In genomic region chr17:74610108-74610507, GRCh38 we compare ENCODE assay signal across 28 cellular contexts. TPM values are rescaled to one million over a fixed set of nuclear protein-coding genes. Genes with fewer than 3 reads are reported as not detected.
A peak's percentile ranks its signal among the peaks of the same experiment; 100 is the strongest.
DNase-seq lines count a peak whose midpoint lies in the region; ATAC-seq, FAIRE-seq and TF ChIP-seq lines count a peak whose summit lies in the region.
"Had no signal": no experiment of that assay in that cellular context is flagged by ENCODE, and none has a peak within 500 bp of the region (broad histone marks: within the 10 kb centered on the region; RNA-seq: fewer than 3 reads in every experiment).

No MANE protein-coding gene starts in this region.

- H3K9me3 ChIP-seq in HepG2 (ENCODE audit: low read length) (no peaks in the 10 kb centered on the region), right lobe of liver (no peaks in the 10 kb centered on the region), OCI-LY7 (ENCODE audit: low read length) (no peaks in the 10 kb centered on the region), hepatocyte (ENCODE audit: low read depth) (no peaks in the 10 kb centered on the region), colonic mucosa (no peaks in the 10 kb centered on the region)
- H3K9me3 ChIP-seq: left ventricle myocardium inferior, sigmoid colon, upper lobe of left lung had no signal

- H3K9ac ChIP-seq in HepG2 (ENCODE audit: insufficient read depth, low read depth, low read length), result no peak overlapping the region
- H3K9ac ChIP-seq in colonic mucosa (ENCODE audit: low read depth in 2 of 2, low read length in 2 of 2), result no peak overlapping the region
- H3K9ac ChIP-seq: parathyroid adenoma had no signal

- BruUV-seq in HepG2 (replicated peaks; lab: Mats Ljungman, UMichigan) (no TSS peak), OCI-LY7 (replicated peaks; lab: Mats Ljungman, UMichigan) (no TSS peak)

- TF ChIP-seq EP300 in HepG2 (IDR thresholded peaks at IDR 0.05; ENCODE audit: low read depth in 2 of 2, low read length in 2 of 2), result no peak
- TF ChIP-seq EP300 in HepG2 (CRISPR knock-in tag; IDR thresholded peaks at IDR 0.05; ENCODE audit: borderline replicate concordance), result no peak

- intact Hi-C loops in HepG2 (cut with micrococcal nuclease; ENCODE audit: unreplicated experiment), result no loop called here
- intact Hi-C loops in right lobe of liver (cut with DNase I), result no loop called here
- intact Hi-C loops in OCI-LY7 (cut with micrococcal nuclease; ENCODE audit: unreplicated experiment), result no loop called here
- intact Hi-C loops in colonic mucosa (cut with DNase I), result no loop called here

- no peaks in the 10 kb centered on the region; the same call in 1 of the 2 replicates for H4K20me1 ChIP-seq in HepG2 (ENCODE audit: insufficient read depth, low read length)
- H4K20me1 ChIP-seq in OCI-LY7 (ENCODE audit: insufficient read depth, low read length), result no peaks in the 10 kb centered on the region
- H4K20me1 ChIP-seq in hepatocyte (ENCODE audit: insufficient read depth, poor library complexity, severe bottlenecking), result no peaks in the 10 kb centered on the region

- no peak for TF ChIP-seq RAD21 in HepG2 (CRISPR knock-in tag; IDR thresholded peaks at IDR 0.05)

- in situ Hi-C loops in HepG2 (cut with HindIII; ENCODE audit: extremely low pct_ligation_motif_present, low pct_unique_long_range_greater_than_20kb), result no loop called here

- H3K36me3 ChIP-seq in HepG2 (replicated peaks in 1 of 2; ENCODE audit: control insufficient read depth in 1 of 2, insufficient read depth in 2 of 2, low read length in 2 of 2) (no peaks in the 10 kb centered on the region), right lobe of liver (no peaks in the 10 kb centered on the region), OCI-LY7 (ENCODE audit: insufficient read depth, low read length) (no peaks in the 10 kb centered on the region), hepatocyte (replicated peaks; ENCODE audit: insufficient read depth, low read depth) (no peaks in the 10 kb centered on the region), colonic mucosa (no peaks in the 10 kb centered on the region)
- H3K36me3 ChIP-seq: left ventricle myocardium inferior, sigmoid colon, upper lobe of left lung had no signal

- H3K4me3 ChIP-seq in HepG2 (replicated peaks in 1 of 3; ENCODE audit: insufficient read depth in 1 of 3, low read depth in 2 of 3, low read length in 3 of 3), result no peak overlapping the region
- no peak overlapping the region for H3K4me3 ChIP-seq in right lobe of liver
- no peak overlapping the region for H3K4me3 ChIP-seq in OCI-LY7 (ENCODE audit: low read depth, low read length, poor library complexity, severe bottlenecking)
- H3K4me3 ChIP-seq in hepatocyte, result no peak overlapping the region
- no peak overlapping the region for H3K4me3 ChIP-seq in colonic mucosa
- H3K4me3 ChIP-seq: left ventricle myocardium inferior, sigmoid colon, upper lobe of left lung had no signal

- DNase-seq in HepG2 (ENCODE audit: low spot score) (no peak), right lobe of liver (no peak), OCI-LY7 (ENCODE audit: low spot score) (peak; percentile 24), hepatocyte (ENCODE audit: low spot score) (peak; percentile 27), AG08395 (ENCODE audit: low spot score) (no peak), retina (no peak), colonic mucosa (no peak)
- DNase-seq in stimulated activated CD4-positive, alpha-beta T cell treated with anti-CD3 and anti-CD28 coated beads, Interleukin-4, amount 100 ng/mL, for 4 hours, result no peak
- DNase-seq: activated CD4-positive, alpha-beta T cell treated with anti-CD3 and anti-CD28 coated beads for 1 hour; activated naive CD4-positive, alpha-beta T cell treated with anti-CD3 and anti-CD28 coated beads, Interleukin-2, amount 50 U/mL, for 16 hours; activated T-cell treated with anti-CD3 and anti-CD28 coated beads, Interleukin-2, amount 50 U/mL, for 48 hours; anterior cingulate cortex; caudate nucleus; HCEC 1CT; head of caudate nucleus; left ventricle myocardium inferior; NCI-H1417 treated with DMSO at 0.1 percent for 48 hours; sigmoid colon; stimulated activated CD4-positive, alpha-beta T cell treated with anti-CD3 and anti-CD28 coated beads, Interleukin-15, amount 100 ng/mL, for 24 hours; upper lobe of left lung had no signal

- H3K4me1 ChIP-seq in HepG2 (ENCODE audit: insufficient read depth, low read length) (no peaks in the 10 kb centered on the region), right lobe of liver (no peaks in the 10 kb centered on the region), OCI-LY7 (ENCODE audit: insufficient read depth, low read length, poor library complexity, severe bottlenecking) (no peaks in the 10 kb centered on the region), hepatocyte (ENCODE audit: insufficient read depth) (peaks cover 2% of the 10 kb centered on the region), colonic mucosa (no peaks in the 10 kb centered on the region)
- H3K4me1 ChIP-seq: left ventricle myocardium inferior, parathyroid adenoma, upper lobe of left lung had no signal

- POLR2A ChIA-PET in HepG2 (lab: Yijun Ruan, JAX), result no interaction called here
- POLR2A ChIA-PET in OCI-LY7 (lab: Charles Lee), result no interaction called here

- no peaks in the 10 kb centered on the region for H3K9me2 ChIP-seq in OCI-LY7 (ENCODE audit: insufficient read depth, low read length)
- no peaks in the 10 kb centered on the region for H3K9me2 ChIP-seq in hepatocyte (replicated peaks; ENCODE audit: insufficient read depth)

- H3K79me2 ChIP-seq in HepG2 (ENCODE audit: insufficient read depth, low read length), result no peaks in the 10 kb centered on the region
- H3K79me2 ChIP-seq in OCI-LY7 (ENCODE audit: insufficient read depth, low read depth, low read length), result no peaks in the 10 kb centered on the region
- H3K79me2 ChIP-seq in hepatocyte, result no peaks in the 10 kb centered on the region
- H3K79me2 ChIP-seq: parathyroid adenoma had no signal

- H3K27ac ChIP-seq in HepG2 (ENCODE audit: extremely low read length, insufficient read depth, low read length) (no peak overlapping the region), right lobe of liver (no peak overlapping the region), OCI-LY7 (ENCODE audit: low read depth, low read length, poor library complexity, severe bottlenecking) (no peak overlapping the region), hepatocyte (no peak overlapping the region), colonic mucosa (no peak overlapping the region)
- H3K27ac ChIP-seq: C4-2B, left ventricle myocardium inferior, parathyroid adenoma, sigmoid colon, upper lobe of left lung had no signal

- H3K4me2 ChIP-seq in HepG2 (ENCODE audit: low read depth, low read length) (no peak overlapping the region), OCI-LY7 (ENCODE audit: low read length) (no peak overlapping the region), hepatocyte (no peak overlapping the region)

- WGBS in HepG2 (ENCODE audit: low lambda C conversion rate), result 1% methylated on average over 2 of the region's 2 CpGs
- WGBS in right lobe of liver (ENCODE audit: insufficient coverage, low coverage, low lambda C conversion rate, missing lambda C conversion rate), result 30% methylated on average over 2 of the region's 2 CpGs
- 38% methylated on average over 2 of the region's 2 CpGs for WGBS in hepatocyte (ENCODE audit: low lambda C conversion rate, missing lambda C conversion rate)

- TF ChIP-seq POLR2A in HepG2 (IDR thresholded peaks at IDR 0.05; ENCODE audit: insufficient read depth in 1 of 2, low read depth in 2 of 2, low read length in 2 of 2) (no peak), right lobe of liver (IDR thresholded peaks at IDR 0.05) (no peak)

- TF ChIP-seq CTCF in HepG2 (CRISPR knock-in tag; IDR thresholded peaks at IDR 0.05) (no peak), right lobe of liver (IDR thresholded peaks at IDR 0.05) (no peak), OCI-LY7 (conservative IDR thresholded peaks at IDR 0.05; ENCODE audit: low read length) (no peak), hepatocyte (IDR thresholded peaks at IDR 0.05; ENCODE audit: poor library complexity) (no peak), colonic mucosa (IDR thresholded peaks at IDR 0.05) (no peak)

- CTCF ChIA-PET in HepG2 (lab: Yijun Ruan, JAX; ENCODE audit: low intra/inter-chr PET ratio, low total read pairs), result no interaction called here
- CTCF ChIA-PET in OCI-LY7 (lab: Charles Lee; ENCODE audit: unreplicated experiment), result no interaction called here

- H3K27me3 ChIP-seq in HepG2 (ENCODE audit: control insufficient read depth in 1 of 2, insufficient read depth in 2 of 2, low read length in 2 of 2), result peaks cover 6 to 35% of the 10 kb centered on the region in 2 experiments; a peak in 3 of 5 replicates
- H3K27me3 ChIP-seq in right lobe of liver, result no peaks in the 10 kb centered on the region
- H3K27me3 ChIP-seq in hepatocyte, result peaks cover 7% of the 10 kb centered on the region
- H3K27me3 ChIP-seq in colonic mucosa, result no peaks in the 10 kb centered on the region
- H3K27me3 ChIP-seq: upper lobe of left lung had no signal

- FAIRE-seq in HepG2 (lab: Jason Lieb, UNC), result no peak
- FAIRE-seq: endothelial cell of umbilical vein, GM18507, TTC549 had no signal

- H2AFZ ChIP-seq in HepG2 (ENCODE audit: low read length), result no peak overlapping the region
- H2AFZ ChIP-seq in OCI-LY7 (ENCODE audit: low read length), result no peak overlapping the region
- H2AFZ ChIP-seq in hepatocyte, result no peak overlapping the region
- H2AFZ ChIP-seq: parathyroid adenoma had no signal

- ATAC-seq in HepG2 (no peak), right lobe of liver (no peak)
- ATAC-seq: natural killer cell treated with Interleukin-12 subunit alpha and Interleukin-12 subunit beta and Interleukin-15 and Interleukin-18, amount 100 ng/mL, for 72 hours had no signal

RNA-seq across cellular contexts. Expression of gene CD300E, which starts 13.4 kb away (rescaled TPM):
- total RNA-seq in HepG2 (2016; rRNA removed; fragmentation: Illumina TruSeq; extraction: Trizol) (not detected in 2 replicates), right lobe of liver (under 1 TPM; 0.07 to 0.91 (median 0.34) TPM), OCI-LY7 (2022) (not detected in 2 replicates), hepatocyte (0.03 TPM in 1 of 2 replicates, not detected in the other), colonic mucosa (1 to 10 TPM in 1 of 2 donors, not detected in 1; 1.2 TPM)
- not detected in 2 replicates for total RNA-seq in HepG2 (2016; cell fraction: cytosol; rRNA removed; fragmentation: Illumina TruSeq; extraction: Trizol; ENCODE audit: low read depth)
- total RNA-seq in HepG2 (2016; cell fraction: insoluble cytoplasmic fraction; rRNA removed; fragmentation: Illumina TruSeq; extraction: Trizol), result not detected in 2 replicates
- not detected in 2 replicates for total RNA-seq in HepG2 (2016; cell fraction: membrane; rRNA removed; fragmentation: Illumina TruSeq; extraction: Trizol)
- not detected in 2 replicates for total RNA-seq in HepG2 (2016; cell fraction: nucleus; rRNA removed; fragmentation: Illumina TruSeq; extraction: Trizol)
- polyA plus RNA-seq in HepG2 (2011; rRNA removed) (not detected in 2 replicates), hepatocyte (0.37 TPM in 1 of 2 replicates, not detected in the other)
- polyA plus RNA-seq in HepG2 (2011; cell fraction: cytosol; rRNA removed), result not detected in 2 replicates
- not detected in 2 replicates for polyA plus RNA-seq in HepG2 (2011; cell fraction: nucleus; rRNA removed)
- polyA plus RNA-seq in HepG2 (2012), result not detected in 2 replicates
- polyA plus RNA-seq in HepG2 (2016; cell fraction: cytosol; fragmentation: Illumina TruSeq; extraction: Trizol; ENCODE audit: low read depth), result not detected in 2 replicates
- polyA plus RNA-seq in HepG2 (2016; cell fraction: insoluble cytoplasmic fraction; fragmentation: Illumina TruSeq; extraction: Trizol; ENCODE audit: low read depth), result not detected in 2 replicates
- not detected in 2 replicates for polyA plus RNA-seq in HepG2 (2016; cell fraction: membrane; fragmentation: Illumina TruSeq; extraction: Trizol; ENCODE audit: low read depth)
- polyA plus RNA-seq in HepG2 (2016; cell fraction: nucleus; fragmentation: Illumina TruSeq; extraction: Trizol; ENCODE audit: insufficient read depth, low read depth), result not detected in 2 replicates
- polyA minus RNA-seq in HepG2 (2011; rRNA and poly(A)+ RNA removed; ENCODE audit: low replicate concordance), result not detected in 2 replicates
- polyA minus RNA-seq in HepG2 (2011; cell fraction: cytosol; rRNA and poly(A)+ RNA removed), result not detected in 2 replicates
- polyA minus RNA-seq in HepG2 (2011; cell fraction: nucleus; rRNA and poly(A)+ RNA removed), result not detected in 2 replicates
- not detected in 2 replicates for total RNA-seq in OCI-LY7 (2014; rRNA removed; shearing (Covaris generic))
- total RNA-seq: dermis microvascular lymphatic vessel endothelial cell; endothelial cell of umbilical vein; natural killer cell treated with Interleukin-12 subunit alpha and Interleukin-12 subunit beta and Interleukin-15 and Interleukin-18, amount 100 ng/mL, for 72 hours had no signal
- polyA plus RNA-seq: AG04450, endothelial cell of umbilical vein had no signal

RNA-seq across cellular contexts. Expression of gene CD300LD, which starts 18.0 kb away (rescaled TPM):
- total RNA-seq in HepG2 (2016; rRNA removed; fragmentation: Illumina TruSeq; extraction: Trizol), result not detected in 2 replicates
- total RNA-seq in HepG2 (2016; cell fraction: cytosol; rRNA removed; fragmentation: Illumina TruSeq; extraction: Trizol; ENCODE audit: low read depth), result not detected in 2 replicates
- total RNA-seq in HepG2 (2016; cell fraction: insoluble cytoplasmic fraction; rRNA removed; fragmentation: Illumina TruSeq; extraction: Trizol), result not detected in 2 replicates
- not detected in 2 replicates for total RNA-seq in HepG2 (2016; cell fraction: membrane; rRNA removed; fragmentation: Illumina TruSeq; extraction: Trizol)
- total RNA-seq in HepG2 (2016; cell fraction: nucleus; rRNA removed; fragmentation: Illumina TruSeq; extraction: Trizol), result not detected in 2 replicates
- not detected in 2 replicates for polyA plus RNA-seq in HepG2 (2011; rRNA removed)
- polyA plus RNA-seq in HepG2 (2011; cell fraction: cytosol; rRNA removed), result not detected in 2 replicates
- not detected in 2 replicates for polyA plus RNA-seq in HepG2 (2011; cell fraction: nucleus; rRNA removed)
- polyA plus RNA-seq in HepG2 (2012), result not detected in 2 replicates
- polyA plus RNA-seq in HepG2 (2016; cell fraction: cytosol; fragmentation: Illumina TruSeq; extraction: Trizol; ENCODE audit: low read depth), result not detected in 2 replicates
- polyA plus RNA-seq in HepG2 (2016; cell fraction: insoluble cytoplasmic fraction; fragmentation: Illumina TruSeq; extraction: Trizol; ENCODE audit: low read depth), result not detected in 2 replicates
- not detected in 2 replicates for polyA plus RNA-seq in HepG2 (2016; cell fraction: membrane; fragmentation: Illumina TruSeq; extraction: Trizol; ENCODE audit: low read depth)
- not detected in 2 replicates for polyA plus RNA-seq in HepG2 (2016; cell fraction: nucleus; fragmentation: Illumina TruSeq; extraction: Trizol; ENCODE audit: insufficient read depth, low read depth)
- polyA minus RNA-seq in HepG2 (2011; rRNA and poly(A)+ RNA removed; ENCODE audit: low replicate concordance), result not detected in 2 replicates
- not detected in 2 replicates for polyA minus RNA-seq in HepG2 (2011; cell fraction: cytosol; rRNA and poly(A)+ RNA removed)
- not detected in 2 replicates for polyA minus RNA-seq in HepG2 (2011; cell fraction: nucleus; rRNA and poly(A)+ RNA removed)
- total RNA-seq in right lobe of liver, result not detected
- total RNA-seq in OCI-LY7 (2014; rRNA removed; shearing (Covaris generic)), result not detected in 2 replicates
- not detected in 2 replicates for total RNA-seq in OCI-LY7 (2022)
- total RNA-seq in hepatocyte, result not detected in 2 replicates
- polyA plus RNA-seq in hepatocyte, result not detected in 2 replicates
- total RNA-seq in colonic mucosa, result not detected
- total RNA-seq: dermis microvascular lymphatic vessel endothelial cell; endothelial cell of umbilical vein; left ventricle myocardium inferior; natural killer cell treated with Interleukin-12 subunit alpha and Interleukin-12 subunit beta and Interleukin-15 and Interleukin-18, amount 100 ng/mL, for 72 hours; sigmoid colon; upper lobe of left lung had no signal
- polyA plus RNA-seq: AG04450, endothelial cell of umbilical vein, sigmoid colon had no signal

RNA-seq across cellular contexts. Expression of gene CD300H, which starts 42.8 kb away (rescaled TPM):
- total RNA-seq in HepG2 (2016; rRNA removed; fragmentation: Illumina TruSeq; extraction: Trizol) (not detected in 2 replicates), right lobe of liver (1 to 10 TPM in 1 of 6 experiments, not detected in 5; 1.2 TPM), OCI-LY7 (2022) (not detected in 2 replicates), hepatocyte (0.67 TPM in 1 of 2 replicates, not detected in the other), colonic mucosa (under 1 TPM in 1 of 2 donors, not detected in 1; 0.45 TPM)
- not detected in 2 replicates for total RNA-seq in HepG2 (2016; cell fraction: cytosol; rRNA removed; fragmentation: Illumina TruSeq; extraction: Trizol; ENCODE audit: low read depth)
- not detected in 2 replicates for total RNA-seq in HepG2 (2016; cell fraction: insoluble cytoplasmic fraction; rRNA removed; fragmentation: Illumina TruSeq; extraction: Trizol)
- not detected in 2 replicates for total RNA-seq in HepG2 (2016; cell fraction: membrane; rRNA removed; fragmentation: Illumina TruSeq; extraction: Trizol)
- total RNA-seq in HepG2 (2016; cell fraction: nucleus; rRNA removed; fragmentation: Illumina TruSeq; extraction: Trizol), result not detected in 2 replicates
- polyA plus RNA-seq in HepG2 (2011; rRNA removed) (not detected in 2 replicates), hepatocyte (0.28 TPM in 1 of 2 replicates, not detected in the other)
- polyA plus RNA-seq in HepG2 (2011; cell fraction: cytosol; rRNA removed), result not detected in 2 replicates
- not detected in 2 replicates for polyA plus RNA-seq in HepG2 (2011; cell fraction: nucleus; rRNA removed)
- polyA plus RNA-seq in HepG2 (2012), result not detected in 2 replicates
- not detected in 2 replicates for polyA plus RNA-seq in HepG2 (2016; cell fraction: cytosol; fragmentation: Illumina TruSeq; extraction: Trizol; ENCODE audit: low read depth)
- not detected in 2 replicates for polyA plus RNA-seq in HepG2 (2016; cell fraction: insoluble cytoplasmic fraction; fragmentation: Illumina TruSeq; extraction: Trizol; ENCODE audit: low read depth)
- polyA plus RNA-seq in HepG2 (2016; cell fraction: membrane; fragmentation: Illumina TruSeq; extraction: Trizol; ENCODE audit: low read depth), result not detected in 2 replicates
- polyA plus RNA-seq in HepG2 (2016; cell fraction: nucleus; fragmentation: Illumina TruSeq; extraction: Trizol; ENCODE audit: insufficient read depth, low read depth), result not detected in 2 replicates
- not detected in 2 replicates for polyA minus RNA-seq in HepG2 (2011; rRNA and poly(A)+ RNA removed; ENCODE audit: low replicate concordance)
- polyA minus RNA-seq in HepG2 (2011; cell fraction: cytosol; rRNA and poly(A)+ RNA removed), result not detected in 2 replicates
- polyA minus RNA-seq in HepG2 (2011; cell fraction: nucleus; rRNA and poly(A)+ RNA removed), result not detected in 2 replicates
- total RNA-seq in OCI-LY7 (2014; rRNA removed; shearing (Covaris generic)), result not detected in 2 replicates
- total RNA-seq: dermis microvascular lymphatic vessel endothelial cell; endothelial cell of umbilical vein; left ventricle myocardium inferior; natural killer cell treated with Interleukin-12 subunit alpha and Interleukin-12 subunit beta and Interleukin-15 and Interleukin-18, amount 100 ng/mL, for 72 hours; sigmoid colon had no signal
- polyA plus RNA-seq: AG04450, endothelial cell of umbilical vein had no signal

Comparison
In these comparisons a context has a peak if more than half of its experiments do, and no peak if none do; other contexts are left out.
1. DNase-seq: peak in OCI-LY7 (single experiment) and hepatocyte (single experiment); none in HepG2 (single experiment), right lobe of liver (0 of 3), AG08395 (single experiment), retina (single experiment), stimulated activated CD4-positive, alpha-beta T cell treated with anti-CD3 and anti-CD28 coated beads, Interleukin-4, amount 100 ng/mL, for 4 hours (0 of 2) and colonic mucosa (single experiment).